ENCODE assay signal across 8 cellular contexts in the genomic region with DNA sequence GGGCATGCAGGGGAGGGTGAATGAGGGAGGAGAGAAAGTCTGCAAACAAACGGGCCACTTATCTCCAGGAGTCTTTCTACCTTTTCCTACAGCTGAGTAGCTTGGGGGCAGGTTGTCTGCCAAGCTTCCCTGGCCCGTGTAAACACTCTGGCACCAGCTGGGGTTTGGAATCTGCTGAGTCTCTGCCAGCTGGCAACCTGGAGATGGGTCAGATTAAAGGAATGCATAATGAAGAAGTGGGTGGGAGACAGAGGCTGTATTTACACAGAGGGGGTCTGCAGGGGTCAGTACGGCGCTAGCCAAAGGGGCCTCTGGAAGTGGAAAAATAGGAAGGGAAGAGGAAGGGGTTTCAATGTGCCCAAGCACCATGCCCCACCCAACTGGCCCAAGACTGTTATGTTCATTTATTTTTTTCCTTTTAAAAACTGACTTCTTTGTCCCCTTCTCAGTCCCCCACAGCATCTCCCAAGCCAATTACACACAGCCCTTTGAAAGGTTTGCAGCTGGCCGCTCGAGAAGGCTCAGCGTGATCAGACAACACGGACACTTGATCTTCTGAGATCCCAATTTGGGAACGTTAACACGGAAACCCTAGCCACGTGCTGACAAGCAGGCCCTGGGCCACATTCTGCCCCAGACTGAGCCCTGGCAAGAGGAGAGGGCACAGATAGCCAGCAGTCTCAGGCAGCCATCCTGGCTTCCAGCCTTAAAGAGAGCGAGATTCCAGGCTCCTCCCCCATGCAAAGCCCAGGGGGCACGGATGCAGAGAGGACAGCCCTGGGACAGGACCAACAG. TPM values are rescaled to one million over a fixed set of nuclear protein-coding genes. Genes with fewer than 3 reads are reported as not detected.
A peak's percentile ranks its signal among the peaks of the same experiment; 100 is the strongest.
DNase-seq lines count a peak whose midpoint lies in the region; ATAC-seq and TF ChIP-seq lines count a peak whose summit lies in the region.

No MANE protein-coding gene starts in this region.

- H3K27me3 Mint-ChIP-seq in glutamatergic neuron (ENCODE audit: unreplicated experiment), result peaks cover 7% of the 10 kb centered on the region

- peaks cover 59% of the 10 kb centered on the region for H3K4me1 Mint-ChIP-seq in glutamatergic neuron (ENCODE audit: low read depth, unreplicated experiment)

- peak overlapping the region; percentile 60 for H3K4me3 Mint-ChIP-seq in glutamatergic neuron (ENCODE audit: unreplicated experiment)

- ATAC-seq in HG03196 (IDR thresholded peaks at IDR 0.05; ENCODE audit: unreplicated experiment), result no peak

- peaks cover 8% of the 10 kb centered on the region for H3K9me3 Mint-ChIP-seq in glutamatergic neuron (ENCODE audit: unreplicated experiment)

- H3K27ac Mint-ChIP-seq in glutamatergic neuron (ENCODE audit: unreplicated experiment), result peak overlapping the region; percentile 88

- DNase-seq in 8988T (peak; percentile 56), LHCN-M2 (ENCODE audit: low read depth) (peak; percentile 86), SK-N-DZ (ENCODE audit: low spot score) (peak; percentile 69), glutamatergic neuron (peak; percentile 78), pulmonary artery endothelial cell (ENCODE audit: low read depth, low spot score) (peak; percentile 83), HuH-7.5 (ENCODE audit: low spot score) (no peak), Kasumi-1 (lab: John Stamatoyannopoulos, UW) (no peak)

- no peak for TF ChIP-seq CTCF in glutamatergic neuron (IDR thresholded peaks at IDR 0.05; ENCODE audit: partially characterized antibody, unreplicated experiment)

- no peaks in the 10 kb centered on the region for H3K36me3 Mint-ChIP-seq in glutamatergic neuron (ENCODE audit: unreplicated experiment)

RNA-seq across cellular contexts. Expression of a gene that starts 25.2 kb away (rescaled TPM):
- total RNA-seq in LHCN-M2 (2014; rRNA removed), result 108 and 124 TPM in 2 replicates
- polyA plus RNA-seq in LHCN-M2 (2012), result 95.4 TPM
- 3.9 and 4.3 TPM in 2 replicates for polyA plus RNA-seq in SK-N-DZ (2014; cell fraction: cytosol; rRNA removed)
- 4.0 and 5.7 TPM in 2 replicates for polyA plus RNA-seq in SK-N-DZ (2014; cell fraction: nucleus; rRNA removed)
- total RNA-seq in glutamatergic neuron (ENCODE audit: unreplicated experiment), result 16.2 TPM
- 61.2 and 81.8 TPM in 2 replicates for total RNA-seq in pulmonary artery endothelial cell

Comparison
In these comparisons a context has a peak if more than half of its experiments do, and no peak if none do; other contexts are left out.
1. DNase-seq: peak in 8988T (single experiment), LHCN-M2 (single experiment), SK-N-DZ (single experiment), glutamatergic neuron (single experiment) and pulmonary artery endothelial cell (single experiment); none in HuH-7.5 (single experiment) and Kasumi-1 (0 of 2).